ENCODE assay signal across 8 cellular contexts in the genomic region with DNA sequence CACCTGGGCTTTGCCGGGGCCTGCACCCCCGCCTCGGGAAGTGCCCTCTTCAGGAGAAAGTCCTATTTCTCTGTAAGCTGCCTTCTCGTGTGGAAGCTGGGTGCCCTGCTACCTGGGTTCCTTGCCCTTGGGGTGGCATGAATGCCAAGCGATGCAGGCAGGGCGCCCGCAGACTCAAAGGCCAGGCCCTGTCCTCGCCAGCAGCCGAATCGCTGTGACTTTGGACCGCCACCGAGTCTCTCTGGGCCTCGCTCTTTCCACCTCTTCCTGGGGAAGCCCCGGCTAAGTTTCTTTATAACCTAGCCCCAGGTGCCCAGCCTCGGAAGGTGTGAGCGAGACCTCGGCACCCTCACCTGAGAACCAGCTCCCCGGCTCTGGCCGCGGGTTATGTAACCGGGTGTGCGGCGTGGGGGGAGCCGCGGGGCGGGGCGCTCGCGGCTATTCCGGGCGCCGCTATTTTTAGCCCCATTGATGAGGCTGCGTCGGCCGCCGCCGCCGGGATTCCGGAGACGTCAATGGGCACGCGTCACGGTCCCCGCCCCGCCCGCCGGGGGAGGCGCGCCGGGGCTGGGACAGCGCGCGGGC. TPM values are rescaled to one million over a fixed set of nuclear protein-coding genes. Genes with fewer than 3 reads are reported as not detected.
A peak's percentile ranks its signal among the peaks of the same experiment; 100 is the strongest.
DNase-seq lines count a peak whose midpoint lies in the region; ATAC-seq and TF ChIP-seq lines count a peak whose summit lies in the region.

No MANE protein-coding gene starts in this region.

- no peaks in the 10 kb centered on the region for H3F3A ChIP-seq in PC-3 (ENCODE audit: low read length, unreplicated experiment)

- no peaks in the 10 kb centered on the region for H3K36me3 ChIP-seq in PC-3 (ENCODE audit: low read depth, low read length)
- H3K36me3 ChIP-seq in stomach, result no peaks in the 10 kb centered on the region

- POLR2A ChIA-PET in PC-3 (lab: Charles Lee; ENCODE audit: unreplicated experiment), result interaction anchor here (1.1 kb wide), 1 partner anchor 15 kb away, joined by 12 read pairs; a partner anchor contains a TSS

- peak overlapping the region; percentile 76 to 90 (median 86) for H3K4me3 Mint-ChIP-seq in nephron

- WGBS in stomach, 5 donors, result 3 to 9% (median 5%) methylated on average over 9 to 53 of the region's 53 CpGs

- DNase-seq in NK-92 (lab: John Stamatoyannopoulos, UW; ENCODE audit: unreplicated experiment) (peak; percentile 20), PC-3 (peak; percentile 81), fibroblast of the aortic adventitia (ENCODE audit: low read depth) (peak; percentile 73), stomach (peak; percentile 94)
- no peak for DNase-seq in NK-92 treated with Interleukin-12 subunit alpha and Interleukin-12 subunit beta, amount 100 ng/mL, for 24 hours (lab: John Stamatoyannopoulos, UW)
- DNase-seq in activated effector memory CD4-positive, alpha-beta T cell treated with anti-CD3 and anti-CD28 coated beads, Interleukin-2, amount 50 U/mL, for 16 hours, result peak; percentile 95

- no TSS peak for BruUV-seq in PC-3 (replicated peaks; lab: Mats Ljungman, UMichigan)

- CTCF ChIA-PET in PC-3 (lab: Charles Lee), result interaction anchor here (0.9 to 1.0 kb wide), 2 partner anchors 12 to 14 kb away, joined by 3 to 20 read pairs; no protein-coding TSS in a partner anchor

- peak; percentile 51 for ATAC-seq in HG03432 (IDR thresholded peaks at IDR 0.05; ENCODE audit: unreplicated experiment)
- ATAC-seq in PC-3, result peak; percentile 57

- no peaks in the 10 kb centered on the region for H3K9me2 ChIP-seq in PC-3 (replicated peaks; ENCODE audit: low read length)

- peak overlapping the region; percentile 76 for H3K9ac ChIP-seq in PC-3 (ENCODE audit: low read length)

- H3K9me3 Mint-ChIP-seq in nephron, result no peaks in the 10 kb centered on the region

- peaks cover 16% of the 10 kb centered on the region; the same call in 1 of the 2 replicates for H3K79me2 ChIP-seq in PC-3 (ENCODE audit: low read length)

- H3K4me1 ChIP-seq in PC-3 (ENCODE audit: insufficient read depth, low read length) (peaks cover 29% of the 10 kb centered on the region), stomach (peaks cover 28 to 60% (median 35%) of the 10 kb centered on the region in 4 donors)

- peak in 1 of 4 donors; percentile 77 for TF ChIP-seq POLR2A in stomach (IDR thresholded peaks at IDR 0.05)

- no peaks in the 10 kb centered on the region for H3K36me3 Mint-ChIP-seq in nephron (ENCODE audit: low read depth)

- H3K9me3 ChIP-seq in PC-3 (ENCODE audit: low read length), result no peaks in the 10 kb centered on the region
- H3K9me3 ChIP-seq in stomach, result no peaks in the 10 kb centered on the region

- peak overlapping the region in 2 of 3 experiments; percentile 89 to 92 for H3K27ac Mint-ChIP-seq in nephron

- peak overlapping the region; percentile 59 for H3K4me3 ChIP-seq in PC-3 (ENCODE audit: low read length)
- peak overlapping the region; percentile 35 for H3K4me3 ChIP-seq in fibroblast of the aortic adventitia (ENCODE audit: low read depth, low read length)
- H3K4me3 ChIP-seq in stomach, result peak overlapping the region; percentile 56 to 71 (median 62)

- no peaks in the 10 kb centered on the region for H4K20me1 ChIP-seq in PC-3 (ENCODE audit: low read length)

- intact Hi-C loops in PC-3 (cut with micrococcal nuclease) (loop anchor here (1.0 kb wide), 1 partner anchor 14 kb away; no protein-coding TSS in a partner anchor), stomach (cut with DNase I; ENCODE audit: low total_unique reads) (no loop called here)

- no peak for TF ChIP-seq CTCF in PC-3 (conservative IDR thresholded peaks at IDR 0.05; ENCODE audit: low read depth, low read length)
- no peak for TF ChIP-seq CTCF in fibroblast of the aortic adventitia (IDR thresholded peaks at IDR 0.05; ENCODE audit: insufficient read depth, low read length)
- no peak for TF ChIP-seq CTCF in nephron (IDR thresholded peaks at IDR 0.05; ENCODE audit: unreplicated experiment in 3 of 3)
- TF ChIP-seq CTCF in stomach (IDR thresholded peaks at IDR 0.05), result peak in 1 of 7 experiments; percentile 8

- peaks cover 31% of the 10 kb centered on the region for H3K27me3 Mint-ChIP-seq in nephron (ENCODE audit: low read depth)

- H3K27me3 ChIP-seq in PC-3 (ENCODE audit: low read length), result no peaks in the 10 kb centered on the region
- H3K27me3 ChIP-seq in stomach, result no peaks in the 10 kb centered on the region

- peak overlapping the region; percentile 61 for H3K27ac ChIP-seq in PC-3 (ENCODE audit: low read length)
- H3K27ac ChIP-seq in stomach, result peak overlapping the region; percentile 85 to 94 (median 85)

- peak overlapping the region; percentile 33; the same call in 1 of the 2 replicates for H2AFZ ChIP-seq in PC-3 (ENCODE audit: low read length)

- TF ChIP-seq EP300 in stomach (IDR thresholded peaks at IDR 0.05), result peak; percentile 97

- peak overlapping the region; percentile 86 for H3K4me2 ChIP-seq in PC-3 (ENCODE audit: low read length)

- peaks cover 65% of the 10 kb centered on the region for H3K4me1 Mint-ChIP-seq in nephron

RNA-seq across cellular contexts. Expression of a gene that starts 14.6 kb away (rescaled TPM):
- total RNA-seq in PC-3 (2014; rRNA removed) (90.7 and 110 TPM in 2 replicates), fibroblast of the aortic adventitia (ENCODE audit: low replicate concordance) (0.82 and 3.9 TPM in 2 replicates), stomach (100 to 1,000 TPM in 3 of 5 donors, 10 to 100 TPM in 2; 29.4 to 384 (median 230) TPM)
- polyA plus RNA-seq in stomach, result 10 to 100 TPM; 41.3 to 65.5 (median 55.0) TPM

RNA-seq across cellular contexts. Expression of a gene that starts 29.9 kb away (rescaled TPM):
- total RNA-seq in PC-3 (2014; rRNA removed) (0.29 and 0.58 TPM in 2 replicates), fibroblast of the aortic adventitia (ENCODE audit: low replicate concordance) (7.3 TPM in 2 replicates), stomach (10 to 100 TPM in 2 of 5 donors, 1 to 10 TPM in 2, not detected in 1; 2.7 to 61.3 (median 16.6) TPM)
- polyA plus RNA-seq in stomach, result 10 to 100 TPM in 2 of 3 donors, 1 to 10 TPM in 1; 6.4 to 17.0 (median 16.3) TPM

RNA-seq across cellular contexts. Expression of a gene that starts 33.1 kb away (rescaled TPM):
- total RNA-seq in PC-3 (2014; rRNA removed), result 110 and 167 TPM in 2 replicates
- 41.1 and 89.2 TPM in 2 replicates for total RNA-seq in fibroblast of the aortic adventitia (ENCODE audit: low replicate concordance)
- 100 to 1,000 TPM in 1 of 5 donors, 10 to 100 TPM in 3, 1 to 10 TPM in 1; 7.6 to 105 (median 36.5) TPM for total RNA-seq in stomach
- 10 to 100 TPM; 36.8 to 80.3 (median 67.1) TPM for polyA plus RNA-seq in stomach

RNA-seq across cellular contexts. Expression of a gene that starts 42.8 kb away (rescaled TPM):
- not detected in 2 replicates for total RNA-seq in PC-3 (2014; rRNA removed)
- 0.27 and 0.98 TPM in 2 replicates for total RNA-seq in fibroblast of the aortic adventitia (ENCODE audit: low replicate concordance)
- total RNA-seq in stomach, result 10 to 100 TPM in 1 of 5 donors, 1 to 10 TPM in 3, not detected in 1; 1.1 to 21.6 (median 6.8) TPM
- polyA plus RNA-seq in stomach, result 10 to 100 TPM in 1 of 3 donors, 1 to 10 TPM in 2; 1.5 to 11.8 (median 6.5) TPM
